ENCODE assay signal across 16 cellular contexts in the genomic region with DNA sequence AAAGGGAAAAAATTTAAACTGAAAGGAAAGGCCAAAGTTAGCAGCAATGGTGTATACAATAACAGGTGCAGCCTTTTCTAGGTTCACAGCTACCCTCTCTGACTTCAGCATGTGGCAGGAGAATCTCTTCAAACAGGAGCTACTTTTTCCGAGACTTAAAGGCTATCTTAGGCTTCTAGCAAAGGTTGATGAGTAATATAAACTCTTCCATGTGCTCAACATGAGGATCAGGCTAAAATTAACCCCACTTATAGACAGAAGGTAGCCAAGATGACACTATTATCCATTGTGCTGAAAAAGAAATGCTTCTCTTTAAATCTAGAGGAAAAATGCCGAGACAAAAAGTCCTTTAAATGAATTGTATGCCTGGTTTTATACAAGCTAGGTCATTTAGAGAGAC.
DNase-seq lines count a peak whose midpoint lies in the region; ATAC-seq and TF ChIP-seq lines count a peak whose summit lies in the region.
"Had no signal": no experiment of that assay in that cellular context is flagged by ENCODE, and none has a peak within 500 bp of the region (broad histone marks: within the 10 kb centered on the region; RNA-seq: fewer than 3 reads in every experiment).

No MANE protein-coding gene starts in this region.

- H3K4me3 ChIP-seq in esophagus muscularis mucosa (peak overlapping the region in 1 of 4 donors; percentile 9), psoas muscle (no peak overlapping the region)

- ATAC-seq in psoas muscle (peak; percentile 36 to 82 (median 77)), HG03442 (IDR thresholded peaks at IDR 0.05; ENCODE audit: unreplicated experiment) (no peak)
- ATAC-seq: PC-3 had no signal

- TF ChIP-seq CTCF in esophagus muscularis mucosa (IDR thresholded peaks at IDR 0.05) (no peak), psoas muscle (IDR thresholded peaks at IDR 0.05) (no peak)

- WGBS in esophagus muscularis mucosa = 32% methylated on average over 2 of the region's 2 CpGs
- WGBS in psoas muscle, 3 donors = 26 to 47% (median 38%) methylated on average over 2 of the region's 2 CpGs

- no peaks in the 10 kb centered on the region for H3K9me3 ChIP-seq in esophagus muscularis mucosa
- no peaks in the 10 kb centered on the region for H3K9me3 ChIP-seq in psoas muscle

- no peaks in the 10 kb centered on the region for H3K27me3 ChIP-seq in esophagus muscularis mucosa
- no peaks in the 10 kb centered on the region for H3K27me3 ChIP-seq in psoas muscle (ENCODE audit: insufficient read depth in 3 of 3, low read length in 2 of 3)

- H3K36me3 ChIP-seq in esophagus muscularis mucosa (no peaks in the 10 kb centered on the region), psoas muscle (ENCODE audit: insufficient read depth in 1 of 2, low read depth in 1 of 2) (no peaks in the 10 kb centered on the region)

- peak; percentile 20 for DNase-seq in COLO829 (ENCODE audit: low spot score)
- DNase-seq in NCI-H146 treated with DMSO at 0.1 percent for 48 hours (lab: John Stamatoyannopoulos, UW; ENCODE audit: unreplicated experiment) = peak; percentile 47
- DNase-seq in esophagus muscularis mucosa (ENCODE audit: extremely low spot score) = no peak
- DNase-seq in psoas muscle = no peak
- no peak for DNase-seq in activated CD4-positive, CD25-positive, alpha-beta regulatory T cell (lab: John Stamatoyannopoulos, UW)
- no peak for DNase-seq in T1000 (lab: John Stamatoyannopoulos, UW)
- DNase-seq in NCI-H2171 (lab: John Stamatoyannopoulos, UW) = no peak
- DNase-seq: activated CD4-positive, alpha-beta T cell treated with anti-CD3 and anti-CD28 coated beads, Interleukin-2, amount 50 U/mL, for 48 hours; activated naive CD4-positive, alpha-beta T cell treated with Interleukin-2 at 50 U/mL for 16 hours; CD4-positive, alpha-beta T cell; dermis blood vessel endothelial cell; erythroblast; naive B cell; NCI-H524 treated with DMSO at 0.1 percent for 48 hours; PC-3 had no signal

- H3K27ac ChIP-seq in esophagus muscularis mucosa (replicated peaks in 1 of 4) (peak overlapping the region; percentile 83 to 86 (median 83)), psoas muscle (peak overlapping the region; percentile 83)

- H3K4me1 ChIP-seq in esophagus muscularis mucosa (peaks cover 35 to 88% (median 80%) of the 10 kb centered on the region in 4 donors), psoas muscle (peaks cover 50% of the 10 kb centered on the region)

- TF ChIP-seq EP300 in esophagus muscularis mucosa (IDR thresholded peaks at IDR 0.05) = no peak

- intact Hi-C loops in esophagus muscularis mucosa (cut with DNase I) = loop anchor here (2.0 to 5.0 kb wide), 2 partner anchors 54 to 216 kb away; partner anchors contain the start of gene CITED2
- intact Hi-C loops in psoas muscle (cut with DNase I) = loop anchor here in 1 of 2 donors (5.0 kb wide), 1 partner anchor 171 kb away; no protein-coding TSS in a partner anchor

- no peak for TF ChIP-seq POLR2A in esophagus muscularis mucosa (IDR thresholded peaks at IDR 0.05; ENCODE audit: low read depth)

Comparison
In these comparisons a context has a peak if more than half of its experiments do, and no peak if none do; other contexts are left out.
1. DNase-seq: peak in COLO829 (single experiment) and NCI-H146 treated with DMSO at 0.1 percent for 48 hours (single experiment); none in esophagus muscularis mucosa (single experiment), psoas muscle (0 of 2), activated CD4-positive, CD25-positive, alpha-beta regulatory T cell (0 of 4), T1000 (single experiment) and NCI-H2171 (single experiment).